16 cellular contexts compared by ENCODE assay signal in genomic region chr17:20205609-20206008, GRCh38.
DNase-seq lines count a peak whose midpoint lies in the region; ATAC-seq and TF ChIP-seq lines count a peak whose summit lies in the region.
"Had no signal": no experiment of that assay in that cellular context is flagged by ENCODE, and none has a peak within 500 bp of the region (broad histone marks: within the 10 kb centered on the region; RNA-seq: fewer than 3 reads in every experiment).

No MANE protein-coding gene starts in this region.

- no peak overlapping the region for H3K4me3 ChIP-seq in CD8-positive, alpha-beta T cell (ENCODE audit: low read depth, low read length)
- H3K4me3 ChIP-seq in IMR-90 (ENCODE audit: insufficient read depth, low read depth, low read length): no peak overlapping the region
- no peak overlapping the region for H3K4me3 ChIP-seq in dorsolateral prefrontal cortex
- no peak overlapping the region for H3K4me3 ChIP-seq in osteoblast (ENCODE audit: insufficient read depth, low read length)
- H3K4me3 ChIP-seq in H7 (ENCODE audit: insufficient read depth, low read depth, low read length): no peak overlapping the region

- dilution Hi-C loops in IMR-90 (cut with HindIII; ENCODE audit: low sequenced_read_pairs, unreplicated experiment): no loop called here

- H3K27ac Mint-ChIP-seq in CD8-positive, alpha-beta T cell: peak overlapping the region; percentile 20
- H3K27ac Mint-ChIP-seq: activated CD4-positive, alpha-beta T cell treated with anti-CD3 and anti-CD28 coated beads, Interleukin-2, amount 10 ng/mL, durations not matched to agents 7 days and 5 days; progenitor cell of endocrine pancreas; stimulated activated memory B cell treated with anti-CD40 and anti-IgM and Interleukin-4, amounts not matched to agents 10 μg/mL and 1 μg/mL and 100 μg/mL, for 72 hours had no signal

- WGBS in IMR-90 (ENCODE audit: extremely low coverage in 2 of 2, insufficient read length in 1 of 2), 2 experiments: 95% methylated on average over 4 of the region's 5 CpGs; no CpG with 5 or more reads in 1 of the 2 experiments

- H2AK5ac ChIP-seq in IMR-90 (ENCODE audit: low read depth, low read length): peak overlapping the region; percentile 67

- H3K36me3 ChIP-seq in CD8-positive, alpha-beta T cell (ENCODE audit: insufficient read depth, low read length): no peaks in the 10 kb centered on the region
- H3K36me3 ChIP-seq in IMR-90 (ENCODE audit: control insufficient read depth, insufficient read depth, low read length) (peaks cover 7% of the 10 kb centered on the region), osteoblast (ENCODE audit: insufficient read depth, low read length) (peaks cover 8% of the 10 kb centered on the region), H7 (replicated peaks; ENCODE audit: control insufficient read depth, insufficient read depth, low read length) (peaks cover 3% of the 10 kb centered on the region)

- H2AFZ ChIP-seq in IMR-90 (replicated peaks; ENCODE audit: low read length, poor library complexity) (no peak overlapping the region), osteoblast (ENCODE audit: low read length) (no peak overlapping the region)

- H3K9me1 ChIP-seq in IMR-90 (ENCODE audit: insufficient read depth, low read length): peaks cover 24% of the 10 kb centered on the region

- intact Hi-C loops in CD8-positive, alpha-beta T cell (cut with DNase I, micrococcal nuclease): no loop called here
- intact Hi-C loops in IMR-90 (cut with micrococcal nuclease): loop anchor here (5.0 kb wide), 1 partner anchor 78 kb away; no protein-coding TSS in a partner anchor
- intact Hi-C loops in dorsolateral prefrontal cortex (cut with DNase I): no loop called here

- CTCF ChIA-PET in CD8-positive, alpha-beta T cell (lab: Charles Lee): interaction anchor here (1.5 to 2.1 kb wide), 2 partner anchors 83 to 115 kb away, joined by 3 to 5 read pairs; no protein-coding TSS in a partner anchor
- CTCF ChIA-PET in IMR-90 (lab: Yijun Ruan, JAX): interaction anchor here (1.4 to 2.1 kb wide), 2 partner anchors 18 to 21 kb away, joined by 3 to 8 read pairs; no protein-coding TSS in a partner anchor

- H3K27ac ChIP-seq in CD8-positive, alpha-beta T cell (ENCODE audit: low read depth, low read length): no peak overlapping the region
- H3K27ac ChIP-seq in IMR-90 (ENCODE audit: insufficient read depth, low read length) (no peak overlapping the region), dorsolateral prefrontal cortex (peak overlapping the region in 33 of 59 donors; percentile 2 to 96 (median 48)), osteoblast (ENCODE audit: low read depth, low read length) (peak overlapping the region; percentile 71)

- in situ Hi-C loops in IMR-90 (cut with MboI; ENCODE audit: low sequenced_read_pairs): no loop called here

- BruUV-seq in IMR-90 (replicated peaks; lab: Mats Ljungman, UMichigan): no TSS peak

- no peaks in the 10 kb centered on the region for H3K9me3 ChIP-seq in CD8-positive, alpha-beta T cell (ENCODE audit: low read length)
- H3K9me3 ChIP-seq in IMR-90 (ENCODE audit: control insufficient read depth, insufficient read depth, low read length) (no peaks in the 10 kb centered on the region), osteoblast (ENCODE audit: low read depth, low read length) (no peaks in the 10 kb centered on the region)
- H3K9me3 ChIP-seq: Caco-2 had no signal

- H3K4ac ChIP-seq in IMR-90 (ENCODE audit: low read depth, low read length): peak overlapping the region; percentile 76; the same call in 1 of the 2 replicates

- no peak overlapping the region for H3K9ac ChIP-seq in IMR-90 (ENCODE audit: low read depth, low read length)

- H3K79me1 ChIP-seq in IMR-90 (ENCODE audit: low read depth in 1 of 2, low read length in 2 of 2): peaks cover 34 to 64% of the 10 kb centered on the region in 2 experiments

- no peak overlapping the region for H2AK9ac ChIP-seq in IMR-90 (replicated peaks; ENCODE audit: low read depth, low read length, poor library complexity)

- H2BK15ac ChIP-seq in IMR-90 (ENCODE audit: low read depth, low read length): peak overlapping the region; percentile 37; the same call in 2 of the 3 replicates

- H3K27me3 ChIP-seq in CD8-positive, alpha-beta T cell (ENCODE audit: insufficient read depth, low read length): no peaks in the 10 kb centered on the region
- H3K27me3 ChIP-seq in IMR-90 (ENCODE audit: control insufficient read depth, insufficient read depth, low read length) (no peaks in the 10 kb centered on the region), dorsolateral prefrontal cortex (no peaks in the 10 kb centered on the region), osteoblast (ENCODE audit: insufficient read depth, low read length) (no peaks in the 10 kb centered on the region), H7 (ENCODE audit: control insufficient read depth, insufficient read depth, low read length) (no peaks in the 10 kb centered on the region)

- H3K4me3 Mint-ChIP-seq in CD8-positive, alpha-beta T cell: no peak overlapping the region
- H3K4me3 Mint-ChIP-seq: activated CD4-positive, alpha-beta T cell treated with anti-CD3 and anti-CD28 coated beads, Interleukin-2, amount 10 ng/mL, durations not matched to agents 7 days and 5 days; stimulated activated memory B cell treated with anti-CD40 and anti-IgM and Interleukin-4, amounts not matched to agents 10 μg/mL and 1 μg/mL and 100 μg/mL, for 72 hours had no signal

- H4K91ac ChIP-seq in IMR-90 (ENCODE audit: insufficient read depth, low read depth, low read length): peak overlapping the region; percentile 30

- no peak for TF ChIP-seq RAD21 in IMR-90 (IDR thresholded peaks at IDR 0.05; ENCODE audit: low read length)

- peak overlapping the region; percentile 69 for H2BK120ac ChIP-seq in IMR-90 (ENCODE audit: low read depth, low read length)

- H4K8ac ChIP-seq in IMR-90 (ENCODE audit: low read depth in 2 of 2, low read length in 2 of 2): peak overlapping the region in 1 of 2 experiments; percentile 15; a peak in 1 of 4 replicates

- H3K9me3 Mint-ChIP-seq in CD8-positive, alpha-beta T cell: no peaks in the 10 kb centered on the region
- H3K9me3 Mint-ChIP-seq: activated CD4-positive, alpha-beta T cell treated with anti-CD3 and anti-CD28 coated beads, Interleukin-2, amount 10 ng/mL, durations not matched to agents 7 days and 5 days; stimulated activated memory B cell treated with anti-CD40 and anti-IgM and Interleukin-4, amounts not matched to agents 10 μg/mL and 1 μg/mL and 100 μg/mL, for 72 hours had no signal

- H3K36me3 Mint-ChIP-seq in CD8-positive, alpha-beta T cell: no peaks in the 10 kb centered on the region

- H4K20me1 ChIP-seq in IMR-90 (ENCODE audit: insufficient read depth, low read length): peaks cover 15% of the 10 kb centered on the region
- H4K20me1 ChIP-seq in osteoblast (ENCODE audit: insufficient read depth, low read length): no peaks in the 10 kb centered on the region

- peak overlapping the region; percentile 69 for H2BK5ac ChIP-seq in IMR-90 (ENCODE audit: low read depth, low read length, poor library complexity, severe bottlenecking)

- H3K23ac ChIP-seq in IMR-90 (ENCODE audit: low read depth, low read length): no peak overlapping the region; the same call in 1 of the 2 replicates

- H3K56ac ChIP-seq in IMR-90 (ENCODE audit: extremely low read depth, insufficient read depth, low read length): no peak overlapping the region

- H3K4me1 ChIP-seq in CD8-positive, alpha-beta T cell (ENCODE audit: insufficient read depth, low read length): peaks cover 6% of the 10 kb centered on the region
- H3K4me1 ChIP-seq in IMR-90 (ENCODE audit: control insufficient read depth, insufficient read depth, low read length): peaks cover 28% of the 10 kb centered on the region
- H3K4me1 ChIP-seq in osteoblast (ENCODE audit: insufficient read depth, low read length): peaks cover 62% of the 10 kb centered on the region

- no peak for TF ChIP-seq CTCF in CD8-positive, alpha-beta T cell (IDR thresholded peaks at IDR 0.05)
- TF ChIP-seq CTCF in IMR-90 (conservative IDR thresholded peaks at IDR 0.05; ENCODE audit: low read depth, low read length) (no peak), dorsolateral prefrontal cortex (IDR thresholded peaks at IDR 0.05 in 54 of 56, conservative IDR thresholded peaks at IDR 0.05 in 2 of 56; ENCODE audit: low read depth in 1 of 56, partially characterized antibody in 56 of 56) (no peak), osteoblast (IDR thresholded peaks at IDR 0.05; ENCODE audit: extremely low read depth, low read depth, low read length) (no peak)

- ATAC-seq in CD8-positive, alpha-beta T cell: no peak
- no peak for ATAC-seq in IMR-90 (ENCODE audit: low read depth)
- ATAC-seq in HG02610 (IDR thresholded peaks at IDR 0.05; ENCODE audit: unreplicated experiment): no peak
- ATAC-seq: stimulated activated memory B cell treated with anti-CD40 and anti-IgM and Interleukin-4, amounts not matched to agents 10 μg/mL and 1 μg/mL and 100 μg/mL, for 72 hours had no signal

- H3K4me2 ChIP-seq in IMR-90 (ENCODE audit: low read depth, low read length) (peak overlapping the region; percentile 4; the same call in 1 of the 2 replicates), osteoblast (ENCODE audit: insufficient read depth, low read length) (peak overlapping the region; percentile 35)

- peaks cover 29% of the 10 kb centered on the region for H3K79me2 ChIP-seq in osteoblast (ENCODE audit: insufficient read depth, low read length)

- peaks cover 24% of the 10 kb centered on the region for H3K4me1 Mint-ChIP-seq in CD8-positive, alpha-beta T cell (ENCODE audit: low read depth)

- no peaks in the 10 kb centered on the region for H3K27me3 Mint-ChIP-seq in CD8-positive, alpha-beta T cell (ENCODE audit: low read depth)
- H3K27me3 Mint-ChIP-seq: activated CD4-positive, alpha-beta T cell treated with anti-CD3 and anti-CD28 coated beads, Interleukin-2, amount 10 ng/mL, durations not matched to agents 7 days and 5 days; progenitor cell of endocrine pancreas; stimulated activated memory B cell treated with anti-CD40 and anti-IgM and Interleukin-4, amounts not matched to agents 10 μg/mL and 1 μg/mL and 100 μg/mL, for 72 hours had no signal

- peak overlapping the region; percentile 26; the same call in 1 of the 2 replicates for H3K18ac ChIP-seq in IMR-90 (ENCODE audit: low read depth, low read length)

- POLR2A ChIA-PET in CD8-positive, alpha-beta T cell (lab: Charles Lee): interaction anchor here (0.6 kb wide), 1 partner anchor 17 kb away, joined by 3 read pairs; no protein-coding TSS in a partner anchor
- POLR2A ChIA-PET in IMR-90 (lab: Charles Lee; ENCODE audit: unreplicated experiment): no interaction called here

- peak overlapping the region; percentile 56; the same call in 1 of the 2 replicates for H4K5ac ChIP-seq in IMR-90 (ENCODE audit: low read depth, low read length)

- H2BK20ac ChIP-seq in IMR-90 (ENCODE audit: low read depth, low read length): peak overlapping the region; percentile 59

- H3K14ac ChIP-seq in IMR-90 (replicated peaks; ENCODE audit: low read depth, low read length): peak overlapping the region; percentile 12; the same call in 1 of the 2 replicates

- DNase-seq in CD8-positive, alpha-beta T cell: no peak
- DNase-seq in IMR-90 (no peak), dorsolateral prefrontal cortex (no peak), osteoblast (ENCODE audit: insufficient read length, low spot score, missing footprints) (no peak), DMS79 treated with DMSO at 0.1 percent for 48 hours (lab: John Stamatoyannopoulos, UW) (no peak), H7 (no peak)
- DNase-seq: activated CD4-positive, alpha-beta T cell treated with anti-CD3 and anti-CD28 coated beads, Interleukin-2, amount 10 ng/mL, durations not matched to agents 7 days and 5 days; Caco-2; cerebellar nuclear complex; left colon; NCI-H748 treated with DMSO at 0.1 percent for 48 hours; SIG-M5; T-helper 1 cell had no signal

- TF ChIP-seq POLR2A in IMR-90 (IDR thresholded peaks at IDR 0.05; ENCODE audit: low read depth, low read length): no peak

Comparison
In these comparisons a context has a peak if more than half of its experiments do, and no peak if none do; other contexts are left out.
1. H3K27ac ChIP-seq: peak in dorsolateral prefrontal cortex (33 of 59) and osteoblast (single experiment); none in CD8-positive, alpha-beta T cell (single experiment) and IMR-90 (single experiment).